Comparison of ENCODE assay signal across 14 cellular contexts in the genomic region with DNA sequence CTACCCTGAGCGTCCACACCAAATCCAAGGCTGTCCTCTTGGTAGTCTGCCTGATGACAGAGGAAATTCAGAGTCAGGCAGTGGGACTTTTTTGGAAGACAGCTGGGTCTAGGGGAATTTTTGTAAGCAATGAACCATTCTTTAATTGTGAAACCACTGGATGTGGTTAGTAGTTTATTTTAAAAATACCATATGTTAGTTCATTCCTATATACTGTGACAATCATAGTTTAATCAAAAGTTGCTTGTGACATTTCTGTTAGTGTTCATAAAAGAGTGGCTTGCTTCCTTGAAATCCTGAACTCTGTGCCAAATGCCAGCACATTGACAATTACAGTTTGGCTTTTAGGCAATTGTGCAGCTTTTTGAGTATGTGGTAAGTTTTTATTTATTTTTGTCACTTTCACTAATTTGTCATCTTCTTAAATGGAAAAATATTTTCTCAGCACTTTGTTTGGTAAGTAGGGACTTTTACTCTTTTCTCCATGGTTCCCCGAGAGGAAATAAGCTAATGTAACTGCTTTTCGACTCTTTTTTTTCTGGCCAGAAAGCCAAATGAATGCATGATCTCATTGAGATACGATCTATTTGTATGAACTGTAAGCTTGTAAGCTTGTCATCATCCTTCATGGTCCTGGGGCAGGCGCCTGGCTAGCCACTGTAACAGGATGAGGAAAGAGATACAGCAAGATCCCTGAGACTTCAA.
A peak's percentile ranks its signal among the peaks of the same experiment; 100 is the strongest.
DNase-seq lines count a peak whose midpoint lies in the region; ATAC-seq and TF ChIP-seq lines count a peak whose summit lies in the region.
"Had no signal": no experiment of that assay in that cellular context is flagged by ENCODE, and none has a peak within 500 bp of the region (broad histone marks: within the 10 kb centered on the region; RNA-seq: fewer than 3 reads in every experiment).

No MANE protein-coding gene starts in this region.

- no peaks in the 10 kb centered on the region for H3K36me3 ChIP-seq in left ventricle myocardium inferior

- no peaks in the 10 kb centered on the region for H3K27me3 ChIP-seq in left ventricle myocardium inferior (ENCODE audit: low read depth)

- peak; percentile 46 for ATAC-seq in Right ventricle myocardium superior (ENCODE audit: poor library complexity)
- peak; percentile 40 for ATAC-seq in HG03378 (IDR thresholded peaks at IDR 0.05; ENCODE audit: unreplicated experiment)
- no peak for ATAC-seq in GM21367 (IDR thresholded peaks at IDR 0.05; ENCODE audit: unreplicated experiment)
- no peak for ATAC-seq in GM18867 (IDR thresholded peaks at IDR 0.05; ENCODE audit: unreplicated experiment)
- ATAC-seq: A549 had no signal

- no peaks in the 10 kb centered on the region for H3K9me3 ChIP-seq in left ventricle myocardium inferior (replicated peaks)
- H3K9me3 ChIP-seq: A549 had no signal

- peaks cover 50% of the 10 kb centered on the region for H3K4me1 ChIP-seq in left ventricle myocardium inferior

- intact Hi-C loops in Right ventricle myocardium superior (cut with DNase I) (no loop called here), left ventricle myocardium inferior (cut with micrococcal nuclease) (no loop called here)

- H3K4me3 ChIP-seq in left ventricle myocardium inferior (no peak overlapping the region), fibroblast of villous mesenchyme (ENCODE audit: low read depth, low read length) (no peak overlapping the region)
- H3K4me3 ChIP-seq: A549, SK-N-MC had no signal

- TF ChIP-seq CTCF in left ventricle myocardium inferior (IDR thresholded peaks at IDR 0.05; ENCODE audit: borderline replicate concordance) (no peak), fibroblast of villous mesenchyme (IDR thresholded peaks at IDR 0.05; ENCODE audit: insufficient read depth, low read depth, low read length) (no peak)

- H3K27ac ChIP-seq in left ventricle myocardium inferior (replicated peaks), result no peak overlapping the region
- H3K27ac ChIP-seq: A549, SK-N-MC had no signal

- no peak for TF ChIP-seq POLR2A in erythroblast (IDR thresholded peaks at IDR 0.05; ENCODE audit: low read length)

- peak; percentile 40 for DNase-seq in Right ventricle myocardium superior
- DNase-seq in left ventricle myocardium inferior, result no peak
- peak; percentile 64 for DNase-seq in fibroblast of villous mesenchyme (ENCODE audit: low read depth)
- DNase-seq in occipital lobe (lab: John Stamatoyannopoulos, UW), result no peak
- no peak for DNase-seq in erythroblast (lab: John Stamatoyannopoulos, UW)
- DNase-seq: caudate nucleus, KBM-7, naive B cell, NCI-H345 had no signal

Comparison
In these comparisons a context has a peak if more than half of its experiments do, and no peak if none do; other contexts are left out.
1. DNase-seq: peak in Right ventricle myocardium superior (single experiment) and fibroblast of villous mesenchyme (single experiment); none in left ventricle myocardium inferior (single experiment), occipital lobe (single experiment) and erythroblast (0 of 2).
2. ATAC-seq: peak in Right ventricle myocardium superior (single experiment) and HG03378 (single experiment); none in GM21367 (single experiment) and GM18867 (single experiment).